ENCODE assay signal across 8 cellular contexts in the genomic region with DNA sequence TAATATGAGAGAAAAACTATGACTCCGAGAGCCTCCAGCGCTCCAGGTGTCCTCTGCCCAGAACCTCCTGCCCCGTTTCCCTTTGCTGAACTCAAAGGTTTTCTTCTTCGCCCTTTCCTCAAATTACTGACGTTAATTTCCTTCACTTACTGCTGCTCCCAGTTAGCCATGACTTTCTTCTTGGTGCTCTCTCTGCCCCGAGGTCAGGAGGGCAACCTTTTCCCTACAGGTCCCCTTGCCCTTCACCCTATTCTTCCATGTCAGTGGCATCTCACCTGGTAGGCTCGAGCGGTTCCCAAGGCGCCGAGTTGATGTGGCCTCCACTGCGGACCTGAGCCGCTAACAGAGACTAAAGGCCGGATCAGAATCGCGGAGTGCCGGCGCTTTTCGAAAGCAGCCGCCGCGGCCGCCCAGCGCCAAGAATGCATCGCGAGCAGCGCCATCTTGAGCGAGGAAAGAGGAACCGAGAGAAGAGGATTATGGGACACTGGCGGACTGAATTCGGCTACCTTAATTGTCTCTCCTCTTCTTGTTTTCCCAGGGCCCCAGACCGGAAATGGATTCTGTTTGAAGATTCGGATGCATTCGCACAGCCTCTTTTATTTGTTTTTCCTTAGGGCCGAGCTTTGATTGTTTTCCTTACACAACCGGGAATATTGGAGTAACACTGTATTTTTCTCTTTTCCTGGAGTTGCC. TPM values are rescaled to one million over a fixed set of nuclear protein-coding genes. Genes with fewer than 3 reads are reported as not detected.
DNase-seq lines count a peak whose midpoint lies in the region; ATAC-seq, FAIRE-seq and TF ChIP-seq lines count a peak whose summit lies in the region.

A gene (minus strand): TSS at position 454 of the 696 bp plus-strand sequence. CDS start 11 bp downstream, at position 443.

- H3K27ac ChIP-seq in BLaER1 (peak within 1 kb of the TSS; percentile 84), ectodermal cell (ENCODE audit: insufficient read depth, low read depth, low read length, poor library complexity, severe bottlenecking) (peak within 1 kb of the TSS; percentile 67)

- H3K4me1 ChIP-seq in BLaER1 (peaks cover 17% of the 10 kb centered on the region), ectodermal cell (ENCODE audit: control insufficient read depth, insufficient read depth, low read length) (no peaks in the 10 kb centered on the region)

- H3K4me2 ChIP-seq in BLaER1, result peak within 1 kb of the TSS; percentile 54

- WGBS in ectodermal cell, 2 experiments, result 1% methylated on average over 34 to 35 of the region's 35 CpGs
- 0 to 35% methylated on average over 24 to 35 of the region's 35 CpGs for WGBS in lower leg skin, 2 donors

- peak within 1 kb of the TSS; percentile 72 for H3K4me3 ChIP-seq in BLaER1
- H3K4me3 ChIP-seq in ectodermal cell (ENCODE audit: insufficient read depth, low read depth, low read length), result peak within 1 kb of the TSS; percentile 68
- H3K4me3 ChIP-seq in lower leg skin (ENCODE audit: low read depth, poor library complexity, severe bottlenecking), result peak within 1 kb of the TSS; percentile 68

- intact Hi-C loops in lower leg skin (cut with DNase I; ENCODE audit: low total_unique reads), result no loop called here

- DNase-seq in GM19239 (ENCODE audit: insufficient read length, low spot score) (peak; percentile 15), NCI-H526 treated with DMSO at 0.1 percent for 48 hours (lab: John Stamatoyannopoulos, UW) (peak; percentile 74), lower leg skin (ENCODE audit: low spot score in 2 of 2) (peak; percentile 46 to 87)
- peak; percentile 36 to 41 for DNase-seq in activated CD4-positive, alpha-beta T cell treated with anti-CD3 and anti-CD28 coated beads, Interleukin-2, amount 50 U/mL, for 4 hours
- peak; percentile 35 to 49 for DNase-seq in stimulated activated CD4-positive, alpha-beta T cell treated with anti-CD3 and anti-CD28 coated beads, Interleukin-4, amount 100 ng/mL, for 4 hours

- H3K9me3 ChIP-seq in BLaER1 (no peaks in the 10 kb centered on the region), ectodermal cell (ENCODE audit: control insufficient read depth, low read length) (no peaks in the 10 kb centered on the region)

- no peak for TF ChIP-seq CTCF in lower leg skin (IDR thresholded peaks at IDR 0.05)

- H3K9ac ChIP-seq in BLaER1, result peak within 1 kb of the TSS; percentile 89

- TF ChIP-seq POLR2A in lower leg skin (IDR thresholded peaks at IDR 0.05), result no peak

- H3K36me3 ChIP-seq in BLaER1 (no peaks in the 10 kb centered on the region), ectodermal cell (ENCODE audit: control insufficient read depth, insufficient read depth, low read length) (no peaks in the 10 kb centered on the region)

- H4K20me1 ChIP-seq in BLaER1, result peaks cover 5% of the 10 kb centered on the region

- H3K27me3 ChIP-seq in BLaER1, result peaks cover 76% of the 10 kb centered on the region
- H3K27me3 ChIP-seq in ectodermal cell (ENCODE audit: control insufficient read depth, insufficient read depth, low read length, poor library complexity, severe bottlenecking), result no peaks in the 10 kb centered on the region

- FAIRE-seq in GM19239 (lab: Jason Lieb, UNC), result peak; percentile 95

- peak; percentile 85 for ATAC-seq in HG03460 (IDR thresholded peaks at IDR 0.05; ENCODE audit: unreplicated experiment)

RNA-seq across cellular contexts. Expression of the gene that starts here (rescaled TPM):
- 28.9 TPM for polyA plus RNA-seq in ectodermal cell (2013, experiment 1 of 4)
- polyA plus RNA-seq in ectodermal cell (2013, experiment 2 of 4), result 30.7 TPM
- 29.5 TPM for polyA plus RNA-seq in ectodermal cell (2013, experiment 3 of 4)
- 32.1 TPM for polyA plus RNA-seq in ectodermal cell (2013, experiment 4 of 4)
- total RNA-seq in lower leg skin, result 10 to 100 TPM; 24.0 to 55.8 (median 46.3) TPM

Comparison
In these comparisons a context has a peak if more than half of its experiments do, and no peak if none do; other contexts are left out.
1. Peak in every context shown above with its lines: DNase-seq, ATAC-seq, H3K4me3 ChIP-seq and H3K27ac ChIP-seq.
2. DNase-seq: peak in every context shown above with its lines; median percentile 74 in NCI-H526 treated with DMSO at 0.1 percent for 48 hours; 66 in lower leg skin; 42 in stimulated activated CD4-positive, alpha-beta T cell treated with anti-CD3 and anti-CD28 coated beads, Interleukin-4, amount 100 ng/mL, for 4 hours; 38 in activated CD4-positive, alpha-beta T cell treated with anti-CD3 and anti-CD28 coated beads, Interleukin-2, amount 50 U/mL, for 4 hours; 15 in GM19239.